Comparison of ENCODE assay signal across 8 cellular contexts in the genomic region with DNA sequence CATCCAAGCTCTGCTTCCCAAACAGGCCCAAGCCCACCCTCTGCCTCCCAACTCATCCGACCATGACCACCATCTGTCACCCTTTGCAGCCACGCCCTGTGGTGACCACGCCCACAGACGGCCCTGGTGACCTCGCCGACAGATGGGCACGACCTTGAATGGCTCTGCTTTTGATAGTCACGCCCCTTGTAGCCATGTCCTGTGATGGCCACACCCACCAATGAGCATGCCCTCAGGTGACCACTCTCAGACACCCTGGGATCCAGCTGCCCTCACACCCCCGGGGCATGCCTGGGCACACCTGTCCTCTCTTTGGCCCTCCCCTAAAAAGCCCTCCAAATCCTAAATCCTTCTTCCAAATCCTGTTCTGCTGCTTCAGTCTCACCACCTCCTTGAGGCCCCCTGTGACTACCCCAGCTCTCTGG. TPM values are rescaled to one million over a fixed set of nuclear protein-coding genes. Genes with fewer than 3 reads are reported as not detected.
DNase-seq lines count a peak whose midpoint lies in the region; ATAC-seq and TF ChIP-seq lines count a peak whose summit lies in the region.

No MANE protein-coding gene starts in this region.

- DNase-seq in activated CD8-positive, alpha-beta T cell treated with anti-CD3 and anti-CD28 coated beads for 36 hours: no peak
- no peak for DNase-seq in activated CD8-positive, alpha-beta T cell treated with anti-CD3 and anti-CD28 coated beads, Interleukin-2, amount 10 ng/mL, durations not matched to agents 7 days and 5 days
- DNase-seq in activated CD4-positive, alpha-beta memory T cell treated with anti-CD3 and anti-CD28 coated beads, Interleukin-2, amount 10 ng/mL, durations not matched to agents 7 days and 5 days: no peak
- DNase-seq in stomach (no peak), prostate gland (ENCODE audit: low spot score) (no peak), cerebellum (ENCODE audit: low spot score) (no peak)
- DNase-seq in activated CD4-positive, alpha-beta T cell treated with anti-CD3 and anti-CD28 coated beads, Interleukin-2, amount 50 U/mL, for 1 hour: no peak

- H3K36me3 Mint-ChIP-seq in activated CD8-positive, alpha-beta T cell treated with anti-CD3 and anti-CD28 coated beads for 36 hours (ENCODE audit: low read depth): no peaks in the 10 kb centered on the region
- H3K36me3 Mint-ChIP-seq in activated CD8-positive, alpha-beta T cell treated with anti-CD3 and anti-CD28 coated beads, Interleukin-2, amount 10 ng/mL, durations not matched to agents 7 days and 5 days (ENCODE audit: low read depth): no peaks in the 10 kb centered on the region
- H3K36me3 Mint-ChIP-seq in activated CD4-positive, alpha-beta memory T cell treated with anti-CD3 and anti-CD28 coated beads, Interleukin-2, amount 10 ng/mL, durations not matched to agents 7 days and 5 days (ENCODE audit: low read depth): no peaks in the 10 kb centered on the region

- POLR2A ChIA-PET in activated CD8-positive, alpha-beta T cell treated with anti-CD3 and anti-CD28 coated beads for 36 hours (lab: Charles Lee): interaction anchor here (1.0 to 1.5 kb wide), 2 partner anchors 10 to 335 kb away, joined by 3 to 4 read pairs; no protein-coding TSS in a partner anchor
- POLR2A ChIA-PET in activated CD8-positive, alpha-beta T cell treated with anti-CD3 and anti-CD28 coated beads, Interleukin-2, amount 10 ng/mL, durations not matched to agents 7 days and 5 days (lab: Charles Lee): no interaction called here
- POLR2A ChIA-PET in activated CD4-positive, alpha-beta memory T cell treated with anti-CD3 and anti-CD28 coated beads, Interleukin-2, amount 10 ng/mL, durations not matched to agents 7 days and 5 days (lab: Charles Lee): interaction anchor here (0.7 kb wide), 1 partner anchor 157 kb away, joined by 3 read pairs; no protein-coding TSS in a partner anchor

- ATAC-seq in activated CD8-positive, alpha-beta T cell treated with anti-CD3 and anti-CD28 coated beads for 36 hours: no peak
- no peak for ATAC-seq in activated CD8-positive, alpha-beta T cell treated with anti-CD3 and anti-CD28 coated beads, Interleukin-2, amount 10 ng/mL, durations not matched to agents 7 days and 5 days

- H3K9me3 ChIP-seq in stomach (no peaks in the 10 kb centered on the region), prostate gland (no peaks in the 10 kb centered on the region)

- CTCF ChIA-PET in activated CD8-positive, alpha-beta T cell treated with anti-CD3 and anti-CD28 coated beads for 36 hours (lab: Charles Lee): interaction anchor here (0.6 to 2.4 kb wide), 6 partner anchors 14 to 565 kb away, joined by 3 to 15 read pairs (median 3); no protein-coding TSS in a partner anchor
- CTCF ChIA-PET in activated CD8-positive, alpha-beta T cell treated with anti-CD3 and anti-CD28 coated beads, Interleukin-2, amount 10 ng/mL, durations not matched to agents 7 days and 5 days (lab: Charles Lee): interaction anchor here (1.4 kb wide), 1 partner anchor 14 kb away, joined by 4 read pairs; no protein-coding TSS in a partner anchor
- CTCF ChIA-PET in activated CD4-positive, alpha-beta memory T cell treated with anti-CD3 and anti-CD28 coated beads, Interleukin-2, amount 10 ng/mL, durations not matched to agents 7 days and 5 days (lab: Charles Lee): interaction anchor here (1.0 kb wide), 1 partner anchor 13 kb away, joined by 5 read pairs; no protein-coding TSS in a partner anchor

- H3K27me3 Mint-ChIP-seq in activated CD8-positive, alpha-beta T cell treated with anti-CD3 and anti-CD28 coated beads for 36 hours: peaks cover 17% of the 10 kb centered on the region
- H3K27me3 Mint-ChIP-seq in activated CD8-positive, alpha-beta T cell treated with anti-CD3 and anti-CD28 coated beads, Interleukin-2, amount 10 ng/mL, durations not matched to agents 7 days and 5 days (ENCODE audit: low read depth): peaks cover 22% of the 10 kb centered on the region
- H3K27me3 Mint-ChIP-seq in activated CD4-positive, alpha-beta memory T cell treated with anti-CD3 and anti-CD28 coated beads, Interleukin-2, amount 10 ng/mL, durations not matched to agents 7 days and 5 days: peaks cover 17% of the 10 kb centered on the region

- H3K4me3 Mint-ChIP-seq in activated CD8-positive, alpha-beta T cell treated with anti-CD3 and anti-CD28 coated beads for 36 hours: peak overlapping the region; percentile 81
- no peak overlapping the region for H3K4me3 Mint-ChIP-seq in activated CD8-positive, alpha-beta T cell treated with anti-CD3 and anti-CD28 coated beads, Interleukin-2, amount 10 ng/mL, durations not matched to agents 7 days and 5 days
- H3K4me3 Mint-ChIP-seq in activated CD4-positive, alpha-beta memory T cell treated with anti-CD3 and anti-CD28 coated beads, Interleukin-2, amount 10 ng/mL, durations not matched to agents 7 days and 5 days: peak overlapping the region; percentile 6

- intact Hi-C loops in activated CD8-positive, alpha-beta T cell treated with anti-CD3 and anti-CD28 coated beads for 36 hours (cut with micrococcal nuclease): no loop called here
- intact Hi-C loops in stomach (cut with DNase I; ENCODE audit: low total_unique reads): no loop called here
- intact Hi-C loops in prostate gland (cut with DNase I): no loop called here

- H3K4me1 Mint-ChIP-seq in activated CD8-positive, alpha-beta T cell treated with anti-CD3 and anti-CD28 coated beads for 36 hours (ENCODE audit: low read depth): peaks cover 18% of the 10 kb centered on the region
- peaks cover 20% of the 10 kb centered on the region for H3K4me1 Mint-ChIP-seq in activated CD8-positive, alpha-beta T cell treated with anti-CD3 and anti-CD28 coated beads, Interleukin-2, amount 10 ng/mL, durations not matched to agents 7 days and 5 days (ENCODE audit: low read depth)
- H3K4me1 Mint-ChIP-seq in activated CD4-positive, alpha-beta memory T cell treated with anti-CD3 and anti-CD28 coated beads, Interleukin-2, amount 10 ng/mL, durations not matched to agents 7 days and 5 days: peaks cover 19% of the 10 kb centered on the region

- H3K27ac ChIP-seq in stomach (peak overlapping the region in 2 of 5 donors; percentile 80), prostate gland (peak overlapping the region in 1 of 2 donors; percentile 87)

- TF ChIP-seq POLR2A in stomach (IDR thresholded peaks at IDR 0.05): no peak
- no peak for TF ChIP-seq POLR2A in prostate gland (IDR thresholded peaks at IDR 0.05)

- TF ChIP-seq CTCF in activated CD8-positive, alpha-beta T cell treated with anti-CD3 and anti-CD28 coated beads for 36 hours (IDR thresholded peaks at IDR 0.05): no peak
- TF ChIP-seq CTCF in stomach (IDR thresholded peaks at IDR 0.05) (no peak), prostate gland (IDR thresholded peaks at IDR 0.05) (no peak)

- no peak for TF ChIP-seq EP300 in stomach (IDR thresholded peaks at IDR 0.05)

- no peaks in the 10 kb centered on the region for H3K36me3 ChIP-seq in stomach
- no peaks in the 10 kb centered on the region for H3K36me3 ChIP-seq in prostate gland

- no peak overlapping the region for H3K27ac Mint-ChIP-seq in activated CD8-positive, alpha-beta T cell treated with anti-CD3 and anti-CD28 coated beads for 36 hours
- H3K27ac Mint-ChIP-seq in activated CD8-positive, alpha-beta T cell treated with anti-CD3 and anti-CD28 coated beads, Interleukin-2, amount 10 ng/mL, durations not matched to agents 7 days and 5 days: no peak overlapping the region
- no peak overlapping the region for H3K27ac Mint-ChIP-seq in activated CD4-positive, alpha-beta memory T cell treated with anti-CD3 and anti-CD28 coated beads, Interleukin-2, amount 10 ng/mL, durations not matched to agents 7 days and 5 days

- H3K4me3 ChIP-seq in iPS-11a (ENCODE audit: low read depth, low read length) (peak overlapping the region; percentile 81), stomach (peak overlapping the region; percentile 56 to 65 (median 62)), prostate gland (peak overlapping the region in 1 of 2 donors; percentile 53)

- H3K9me3 Mint-ChIP-seq in activated CD8-positive, alpha-beta T cell treated with anti-CD3 and anti-CD28 coated beads for 36 hours: peaks cover 3% of the 10 kb centered on the region
- H3K9me3 Mint-ChIP-seq in activated CD8-positive, alpha-beta T cell treated with anti-CD3 and anti-CD28 coated beads, Interleukin-2, amount 10 ng/mL, durations not matched to agents 7 days and 5 days (ENCODE audit: insufficient read depth): no peaks in the 10 kb centered on the region
- peaks cover 2% of the 10 kb centered on the region for H3K9me3 Mint-ChIP-seq in activated CD4-positive, alpha-beta memory T cell treated with anti-CD3 and anti-CD28 coated beads, Interleukin-2, amount 10 ng/mL, durations not matched to agents 7 days and 5 days

- H3K4me1 ChIP-seq in stomach (peaks cover 7 to 22% (median 17%) of the 10 kb centered on the region in 4 donors), prostate gland (replicated peaks) (peaks cover 6% of the 10 kb centered on the region)

- H3K27me3 ChIP-seq in stomach (no peaks in the 10 kb centered on the region), prostate gland (replicated peaks; ENCODE audit: insufficient read depth) (no peaks in the 10 kb centered on the region)

- 48 to 64% (median 57%) methylated on average over 9 of the region's 9 CpGs for WGBS in stomach, 5 donors
- 47% methylated on average over 9 of the region's 9 CpGs for WGBS in prostate gland

RNA-seq across cellular contexts. Expression of a gene that starts 51.0 kb away (rescaled TPM):
- 100 to 1,000 TPM; 117 to 124 TPM for total RNA-seq in activated CD8-positive, alpha-beta T cell treated with anti-CD3 and anti-CD28 coated beads for 36 hours
- 100 to 1,000 TPM; 122 to 130 TPM for total RNA-seq in activated CD8-positive, alpha-beta T cell treated with anti-CD3 and anti-CD28 coated beads, Interleukin-2, amount 10 ng/mL, durations not matched to agents 7 days and 5 days
- 100 to 1,000 TPM; 182 to 188 TPM for total RNA-seq in activated CD4-positive, alpha-beta memory T cell treated with anti-CD3 and anti-CD28 coated beads, Interleukin-2, amount 10 ng/mL, durations not matched to agents 7 days and 5 days
- total RNA-seq in stomach (10 to 100 TPM; 29.8 to 62.4 (median 40.3) TPM), prostate gland (10 to 100 TPM; 34.3 to 89.5 TPM), cerebellum (40.9 TPM)
- polyA plus RNA-seq in stomach: 10 to 100 TPM; 11.6 to 21.0 (median 18.0) TPM
